ENCODE assay signal across 8 cellular contexts in the genomic region with DNA sequence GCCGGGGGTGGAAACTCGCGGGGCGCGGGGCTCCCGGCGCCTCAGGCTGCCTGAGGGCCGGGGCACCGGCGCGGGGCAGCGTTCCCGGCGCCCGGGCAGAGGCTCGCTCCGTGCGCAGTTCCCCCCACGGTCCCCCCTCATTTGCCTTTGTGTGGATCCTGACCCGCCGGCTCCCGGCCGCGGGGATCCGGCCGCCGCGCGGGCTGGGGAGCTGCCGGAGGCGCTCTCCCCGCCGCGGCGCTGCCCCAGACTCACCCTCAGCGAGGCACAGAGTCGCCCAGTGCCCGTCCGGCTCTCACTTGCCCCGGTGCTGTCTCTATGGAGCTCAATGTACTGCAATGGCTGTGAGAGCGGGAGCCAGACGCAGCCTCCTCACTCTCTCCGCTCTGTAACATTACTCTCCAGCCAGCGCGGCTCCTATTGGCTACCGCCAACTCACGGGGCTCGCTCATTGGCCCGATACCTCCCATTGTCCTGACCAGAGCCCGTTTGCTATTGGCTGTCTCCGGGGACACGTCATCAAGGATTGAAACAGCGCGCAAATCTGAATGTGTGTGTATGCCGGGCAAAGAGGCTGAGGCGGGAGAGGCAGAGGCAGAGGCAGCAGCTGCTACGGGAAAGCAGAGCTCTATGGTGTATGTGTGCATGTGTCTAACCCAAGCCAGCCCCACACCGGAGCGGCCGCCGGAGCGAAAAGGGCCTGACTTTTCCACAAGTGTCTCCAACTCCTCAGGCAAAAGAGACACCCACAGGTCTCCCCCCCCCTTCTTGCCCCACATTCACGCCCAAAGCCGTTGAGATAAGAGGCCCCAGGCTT. TPM values are rescaled to one million over a fixed set of nuclear protein-coding genes. Genes with fewer than 3 reads are reported as not detected.
DNase-seq lines count a peak whose midpoint lies in the region; ATAC-seq and TF ChIP-seq lines count a peak whose summit lies in the region.

Gene HMGB1, minus strand, starts transcription at position 396 of the 817 bp plus-strand sequence. CDS start 2,256 bp downstream, outside the sequence.

- H3K27me3 ChIP-seq in ACC112 (ENCODE audit: insufficient read depth, low read length) (no peaks in the 10 kb centered on the region), breast epithelium (no peaks in the 10 kb centered on the region), skeletal muscle tissue (ENCODE audit: control insufficient read depth in 3 of 3, insufficient read depth in 3 of 3, low read length in 3 of 3) (no peaks in the 10 kb centered on the region)

- H3K36me3 ChIP-seq in ACC112 (ENCODE audit: insufficient read depth, low read length) (peaks cover 16% of the 10 kb centered on the region), breast epithelium (no peaks in the 10 kb centered on the region), skeletal muscle tissue (ENCODE audit: control insufficient read depth in 3 of 3, insufficient read depth in 3 of 3, low read length in 3 of 3) (peaks cover 0 to 5% (median 4%) of the 10 kb centered on the region in 3 donors)

- H3K4me1 ChIP-seq in ACC112 (ENCODE audit: control insufficient read depth, insufficient read depth, low read length, unreplicated experiment) = peaks cover 28% of the 10 kb centered on the region
- peaks cover 0 to 8% of the 10 kb centered on the region in 2 donors for H3K4me1 ChIP-seq in breast epithelium
- peaks cover 14 to 32% (median 32%) of the 10 kb centered on the region in 3 donors for H3K4me1 ChIP-seq in skeletal muscle tissue (ENCODE audit: control insufficient read depth in 3 of 3, insufficient read depth in 3 of 3, low read length in 3 of 3)

- H3K27ac ChIP-seq in ACC112 (ENCODE audit: low read depth, low read length) (peak within 1 kb of the TSS; percentile 94), VCaP (peak within 1 kb of the TSS; percentile 99), breast epithelium (peak within 1 kb of the TSS; percentile 99), skeletal muscle tissue (ENCODE audit: low read depth, low read length) (peak within 1 kb of the TSS; percentile 97)

- intact Hi-C loops in breast epithelium (cut with DNase I; ENCODE audit: low total_unique reads) = loop anchor here (10.0 kb wide), 2 partner anchors 149 to 331 kb away; partner anchors contain the start of gene USPL1

- H3K79me2 ChIP-seq in ACC112 (ENCODE audit: control insufficient read depth, insufficient read depth, low read length, unreplicated experiment) = peaks cover 26% of the 10 kb centered on the region

- H3K9ac ChIP-seq in skeletal muscle tissue (ENCODE audit: low read depth in 1 of 3, low read length in 3 of 3) = peak within 1 kb of the TSS; percentile 81 to 91 (median 85)

- peak within 1 kb of the TSS; percentile 18 for H2AFZ ChIP-seq in ACC112 (ENCODE audit: low read length, unreplicated experiment)

- peak; percentile 95 for TF ChIP-seq POLR2A in breast epithelium (IDR thresholded peaks at IDR 0.05)

- peak; percentile 85 for ATAC-seq in GM18870 (IDR thresholded peaks at IDR 0.05; ENCODE audit: unreplicated experiment)
- peak; percentile 84 for ATAC-seq in HG03135 (IDR thresholded peaks at IDR 0.05; ENCODE audit: unreplicated experiment)

- H3K9me3 ChIP-seq in breast epithelium = no peaks in the 10 kb centered on the region
- no peaks in the 10 kb centered on the region for H3K9me3 ChIP-seq in iPS-18c (ENCODE audit: control insufficient read depth, insufficient read depth, low read length)
- H3K9me3 ChIP-seq in skeletal muscle tissue (ENCODE audit: control insufficient read depth in 3 of 3, low read length in 3 of 3) = no peaks in the 10 kb centered on the region

- DNase-seq in NCI-H2196 treated with DMSO at 0.1 percent for 48 hours (lab: John Stamatoyannopoulos, UW; ENCODE audit: unreplicated experiment) = peak; percentile 83
- peak; percentile 99 for DNase-seq in breast epithelium (ENCODE audit: low spot score in 2 of 2)

- H3K4me3 ChIP-seq in ACC112 (ENCODE audit: low read depth, low read length) (peak within 1 kb of the TSS; percentile 96), breast epithelium (peak within 1 kb of the TSS; percentile 89 to 98 (median 93)), iPS-18c (ENCODE audit: insufficient read depth, low read depth, low read length) (peak within 1 kb of the TSS; percentile 87), skeletal muscle tissue (ENCODE audit: low read length in 3 of 3) (peak within 1 kb of the TSS; percentile 67 to 75 (median 72))

- TF ChIP-seq CTCF in VCaP (conservative IDR thresholded peaks at IDR 0.05) (no peak), breast epithelium (IDR thresholded peaks at IDR 0.05) (no peak)

RNA-seq across cellular contexts. Expression of gene HMGB1, which starts in this region (rescaled TPM):
- total RNA-seq in breast epithelium (100 to 1,000 TPM; 185 to 269 (median 262) TPM), skeletal muscle tissue (61.6 TPM)

Comparison
In these comparisons a context has a peak if more than half of its experiments do, and no peak if none do; other contexts are left out.
1. Peak in every context shown above with its lines: DNase-seq, ATAC-seq, H3K4me3 ChIP-seq and H3K27ac ChIP-seq.